In genomic region chr21:38945536-38946245, GRCh38 we compare ENCODE assay signal across 15 cellular contexts.
DNase-seq lines count a peak whose midpoint lies in the region; ATAC-seq, FAIRE-seq and TF ChIP-seq lines count a peak whose summit lies in the region.
"Had no signal": no experiment of that assay in that cellular context is flagged by ENCODE, and none has a peak within 500 bp of the region (broad histone marks: within the 10 kb centered on the region; RNA-seq: fewer than 3 reads in every experiment).

No MANE protein-coding gene starts in this region.

- H3F3A ChIP-seq in neural progenitor cell (ENCODE audit: low read depth), result peaks cover 24% of the 10 kb centered on the region

- no peak for TF ChIP-seq POLR2A in GM12891 (IDR thresholded peaks at IDR 0.05; ENCODE audit: low read depth, low read length)

- peaks cover 21% of the 10 kb centered on the region for H3K4me1 Mint-ChIP-seq in neural progenitor cell

- H3K9me3 ChIP-seq in neural progenitor cell (ENCODE audit: low read depth) (no peaks in the 10 kb centered on the region), lower lobe of right lung (no peaks in the 10 kb centered on the region)

- intact Hi-C loops in lower lobe of right lung (cut with DNase I), result no loop called here

- H3K4me2 ChIP-seq in neural progenitor cell, result peak overlapping the region; percentile 33
- H3K4me2 ChIP-seq: BLaER1, PC-9 had no signal

- H3K79me2 ChIP-seq in neural progenitor cell (ENCODE audit: low read depth), result no peaks in the 10 kb centered on the region

- H3K4me3 Mint-ChIP-seq in neural progenitor cell, result peak overlapping the region; percentile 58

- no peak for ATAC-seq in lower lobe of right lung
- ATAC-seq: foreskin keratinocyte, GM12878 had no signal

- H2AFZ ChIP-seq in neural progenitor cell (replicated peaks), result no peak overlapping the region
- H2AFZ ChIP-seq: PC-9 had no signal

- H3K9me3 Mint-ChIP-seq in neural progenitor cell, result peaks cover 30% of the 10 kb centered on the region

- no peaks in the 10 kb centered on the region for H3K36me3 Mint-ChIP-seq in neural progenitor cell

- H3K9ac ChIP-seq in neural progenitor cell, result no peak overlapping the region
- H3K9ac ChIP-seq: BLaER1 had no signal

- H3K4me1 ChIP-seq in neural progenitor cell, result peaks cover 18% of the 10 kb centered on the region
- H3K4me1 ChIP-seq in lower lobe of right lung, result no peaks in the 10 kb centered on the region
- H3K4me1 ChIP-seq: BLaER1, foreskin keratinocyte had no signal

- H4K20me1 ChIP-seq in neural progenitor cell (ENCODE audit: low read depth), result no peaks in the 10 kb centered on the region
- H4K20me1 ChIP-seq: BLaER1 had no signal

- H3K27me3 Mint-ChIP-seq in neural progenitor cell (ENCODE audit: insufficient read depth, low read depth), result peaks cover 38% of the 10 kb centered on the region

- TF ChIP-seq CTCF in epithelial cell of proximal tubule (conservative IDR thresholded peaks at IDR 0.05; ENCODE audit: low read depth, low read length) (no peak), neural progenitor cell (IDR thresholded peaks at IDR 0.05) (no peak), lower lobe of right lung (IDR thresholded peaks at IDR 0.05) (no peak)

- H3K4me3 ChIP-seq in epithelial cell of proximal tubule (ENCODE audit: low read depth, low read length) (no peak overlapping the region), neural progenitor cell (no peak overlapping the region), lower lobe of right lung (no peak overlapping the region)
- H3K4me3 ChIP-seq: BLaER1, GM12878, PC-9 had no signal

- H3K27ac Mint-ChIP-seq in neural progenitor cell, result no peak overlapping the region

- H3K27ac ChIP-seq in neural progenitor cell, result peak overlapping the region; percentile 39
- no peak overlapping the region for H3K27ac ChIP-seq in lower lobe of right lung
- H3K27ac ChIP-seq: BLaER1, foreskin keratinocyte, PC-9 had no signal

- peak; percentile 55 for DNase-seq in H4 (ENCODE audit: low spot score)
- DNase-seq in NCI-H748 treated with DMSO at 0.1 percent for 48 hours (lab: John Stamatoyannopoulos, UW), result peak; percentile 64
- DNase-seq in epithelial cell of proximal tubule (ENCODE audit: low read depth), result peak; percentile 32
- peak; percentile 90 for DNase-seq in neural progenitor cell (ENCODE audit: low spot score)
- no peak for DNase-seq in GM12891 (ENCODE audit: insufficient read length, low spot score)
- DNase-seq in NCI-H2029 treated with DMSO at 0.1 percent for 48 hours (lab: John Stamatoyannopoulos, UW), result no peak
- DNase-seq in NCI-H2227 treated with DMSO at 0.1 percent for 48 hours (lab: John Stamatoyannopoulos, UW), result no peak
- DNase-seq in lower lobe of right lung, result no peak
- DNase-seq: activated CD4-positive, CD25-positive, alpha-beta regulatory T cell; foreskin keratinocyte; NCI-H226; PC-9; stimulated activated naive CD4-positive, alpha-beta T cell treated with Interleukin-2 at 50 U/mL for 16 hours had no signal

- H3K27me3 ChIP-seq in neural progenitor cell (no peaks in the 10 kb centered on the region), lower lobe of right lung (ENCODE audit: low read depth) (no peaks in the 10 kb centered on the region)
- H3K27me3 ChIP-seq: BLaER1, foreskin keratinocyte had no signal

- FAIRE-seq in GM12891 (lab: Jason Lieb, UNC), result no peak
- FAIRE-seq: GM12878 had no signal

- no peaks in the 10 kb centered on the region for H3K36me3 ChIP-seq in neural progenitor cell
- no peaks in the 10 kb centered on the region for H3K36me3 ChIP-seq in lower lobe of right lung
- H3K36me3 ChIP-seq: BLaER1 had no signal

TF ChIP-seq in GM12891, 5 proteins besides CTCF, POLR2A, EP300 and RAD21:
- no peak for TF ChIP-seq PAX5 (IDR thresholded peaks at IDR 0.05; ENCODE audit: insufficient read depth, low read length, severe bottlenecking)
- no peak for TF ChIP-seq TAF1 (IDR thresholded peaks at IDR 0.05; ENCODE audit: low read depth, low read length)
- no peak for TF ChIP-seq SPI1 (IDR thresholded peaks at IDR 0.05; ENCODE audit: low read depth, low read length)
- no peak for TF ChIP-seq POLR2AphosphoS5 (IDR thresholded peaks at IDR 0.05; ENCODE audit: low read depth, low read length)
- no peak for TF ChIP-seq POU2F2 (IDR thresholded peaks at IDR 0.05; ENCODE audit: low read depth, low read length)
TF ChIP-seq in GM12891: peak in this region for 0.

Comparison
In these comparisons a context has a peak if more than half of its experiments do, and no peak if none do; other contexts are left out.
1. DNase-seq: peak in H4 (single experiment), NCI-H748 treated with DMSO at 0.1 percent for 48 hours (single experiment), epithelial cell of proximal tubule (single experiment) and neural progenitor cell (single experiment); none in GM12891 (single experiment), NCI-H2029 treated with DMSO at 0.1 percent for 48 hours (single experiment), NCI-H2227 treated with DMSO at 0.1 percent for 48 hours (single experiment) and lower lobe of right lung (single experiment).